18 cellular contexts compared by ENCODE assay signal in the genomic region with DNA sequence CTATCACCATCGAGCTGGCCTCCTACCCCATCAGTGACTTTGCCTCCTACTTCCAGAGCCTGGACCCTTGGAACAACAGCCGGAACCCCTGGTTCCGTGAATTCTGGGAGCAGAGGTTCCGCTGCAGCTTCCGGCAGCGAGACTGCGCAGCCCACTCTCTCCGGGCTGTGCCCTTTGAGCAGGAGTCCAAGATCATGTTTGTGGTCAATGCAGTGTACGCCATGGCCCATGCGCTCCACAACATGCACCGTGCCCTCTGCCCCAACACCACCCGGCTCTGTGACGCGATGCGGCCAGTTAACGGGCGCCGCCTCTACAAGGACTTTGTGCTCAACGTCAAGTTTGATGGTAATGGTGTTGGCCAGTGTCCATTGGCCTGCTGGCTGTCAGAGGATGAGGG. TPM values are rescaled to one million over a fixed set of nuclear protein-coding genes. Genes with fewer than 3 reads are reported as not detected.
DNase-seq lines count a peak whose midpoint lies in the region; ATAC-seq, FAIRE-seq and TF ChIP-seq lines count a peak whose summit lies in the region.
"Had no signal": no experiment of that assay in that cellular context is flagged by ENCODE, and none has a peak within 500 bp of the region (broad histone marks: within the 10 kb centered on the region; RNA-seq: fewer than 3 reads in every experiment).

No MANE protein-coding gene starts in this region.

- no peak for TF ChIP-seq CTCF in left ventricle myocardium inferior (IDR thresholded peaks at IDR 0.05; ENCODE audit: borderline replicate concordance)
- no peak for TF ChIP-seq CTCF in HepG2 (CRISPR knock-in tag; IDR thresholded peaks at IDR 0.05)

- no TSS peak for BruUV-seq in HepG2 (replicated peaks; lab: Mats Ljungman, UMichigan)

- ATAC-seq in HepG2 = peak; percentile 20; the same call in 1 of the 3 replicates
- ATAC-seq: CD8-positive, alpha-beta T cell had no signal

- no peak for TF ChIP-seq EP300 in HepG2 (IDR thresholded peaks at IDR 0.05; ENCODE audit: low read depth in 2 of 2, low read length in 2 of 2)
- no peak for TF ChIP-seq EP300 in HepG2 (CRISPR knock-in tag; IDR thresholded peaks at IDR 0.05; ENCODE audit: borderline replicate concordance)

- H2AFZ ChIP-seq in HepG2 (ENCODE audit: low read length) = no peak overlapping the region

- H3K4me3 ChIP-seq in left ventricle myocardium inferior = no peak overlapping the region
- H3K4me3 ChIP-seq in HepG2 (replicated peaks in 1 of 3; ENCODE audit: insufficient read depth in 1 of 3, low read depth in 2 of 3, low read length in 3 of 3) = no peak overlapping the region; a peak in 1 of 6 replicates

- TF ChIP-seq POLR2A in HepG2 (IDR thresholded peaks at IDR 0.05; ENCODE audit: insufficient read depth in 1 of 2, low read depth in 2 of 2, low read length in 2 of 2) = no peak

- no peak for FAIRE-seq in HepG2 (lab: Jason Lieb, UNC)
- FAIRE-seq: GM18507, RCC 7860 had no signal

- DNase-seq in cardiac septum (ENCODE audit: low spot score) (peak; percentile 51), left ventricle myocardium inferior (no peak), HepG2 (ENCODE audit: low spot score) (no peak), NCI-H2107 (lab: John Stamatoyannopoulos, UW) (no peak), DMS 273 (lab: John Stamatoyannopoulos, UW; ENCODE audit: unreplicated experiment) (no peak), DMS79 (lab: John Stamatoyannopoulos, UW) (no peak)
- DNase-seq in activated CD8-positive, alpha-beta memory T cell treated with anti-CD3 and anti-CD28 coated beads, Interleukin-2, amount 50 U/mL, for 48 hours = peak; percentile 23
- DNase-seq: DMS153, NCI-H1930, NCI-H2171 treated with DMSO at 0.1 percent for 48 hours, NCI-H82, SIG-M5 had no signal

- H4K20me1 ChIP-seq in HepG2 (ENCODE audit: insufficient read depth, low read length) = 0 out of 2 replicates have a peak, but pooled peaks cover under 1% of the 10 kb centered on the region

- in situ Hi-C loops in HepG2 (cut with HindIII; ENCODE audit: extremely low pct_ligation_motif_present, low pct_unique_long_range_greater_than_20kb) = loop anchor here (5.0 kb wide), 1 partner anchor 84 kb away; no protein-coding TSS in a partner anchor

- H3K9ac ChIP-seq in HepG2 (ENCODE audit: insufficient read depth, low read depth, low read length) = no peak overlapping the region

- H3K4me1 ChIP-seq in left ventricle myocardium inferior (no peaks in the 10 kb centered on the region), HepG2 (ENCODE audit: insufficient read depth, low read length) (peaks cover 21% of the 10 kb centered on the region)

- H3K27ac ChIP-seq in left ventricle myocardium inferior (replicated peaks) (no peak overlapping the region), HepG2 (ENCODE audit: extremely low read length, insufficient read depth, low read length) (no peak overlapping the region)

- WGBS in HepG2 (ENCODE audit: low lambda C conversion rate) = 6% methylated on average over 5 of the region's 19 CpGs

- H3K9me3 ChIP-seq in left ventricle myocardium inferior (replicated peaks) (no peaks in the 10 kb centered on the region), HepG2 (ENCODE audit: low read length) (no peaks in the 10 kb centered on the region)

- CTCF ChIA-PET in HepG2 (lab: Yijun Ruan, JAX; ENCODE audit: low intra/inter-chr PET ratio, low total read pairs) = no interaction called here

- TF ChIP-seq RAD21 in HepG2 (CRISPR knock-in tag; IDR thresholded peaks at IDR 0.05) = no peak

- H3K27me3 ChIP-seq in left ventricle myocardium inferior (ENCODE audit: low read depth) (no peaks in the 10 kb centered on the region), HepG2 (ENCODE audit: control insufficient read depth in 1 of 2, insufficient read depth in 2 of 2, low read length in 2 of 2) (peaks cover 2 to 7% of the 10 kb centered on the region in 2 experiments; a peak in 3 of 5 replicates)

- no peaks in the 10 kb centered on the region for H3K36me3 ChIP-seq in left ventricle myocardium inferior
- H3K36me3 ChIP-seq in HepG2 (replicated peaks in 1 of 2; ENCODE audit: control insufficient read depth in 1 of 2, insufficient read depth in 2 of 2, low read length in 2 of 2) = no peaks in the 10 kb centered on the region

- H3K4me2 ChIP-seq in HepG2 (ENCODE audit: low read depth, low read length) = no peak overlapping the region; the same call in 1 of the 2 replicates

- POLR2A ChIA-PET in HepG2 (lab: Yijun Ruan, JAX) = no interaction called here

- intact Hi-C loops in cardiac septum (cut with DNase I) = no loop called here
- intact Hi-C loops in left ventricle myocardium inferior (cut with micrococcal nuclease) = no loop called here
- intact Hi-C loops in HepG2 (cut with micrococcal nuclease; ENCODE audit: unreplicated experiment) = no loop called here

- no peaks in the 10 kb centered on the region for H3K79me2 ChIP-seq in HepG2 (ENCODE audit: insufficient read depth, low read length)

TF ChIP-seq in HepG2, 621 proteins besides CTCF, POLR2A, EP300 and RAD21 (continues in another document):
- TF ChIP-seq YY1 (IDR thresholded peaks at IDR 0.05; ENCODE audit: insufficient read depth, insufficient replicate concordance, low read depth, low read length) = no peak
- TF ChIP-seq XRCC5 (optimal IDR thresholded peaks at IDR 0.05; ENCODE audit: low read length) = no peak
- TF ChIP-seq, protein P1, sequence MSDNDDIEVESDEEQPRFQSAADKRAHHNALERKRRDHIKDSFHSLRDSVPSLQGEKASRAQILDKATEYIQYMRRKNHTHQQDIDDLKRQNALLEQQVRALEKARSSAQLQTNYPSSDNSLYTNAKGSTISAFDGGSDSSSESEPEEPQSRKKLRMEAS (IDR thresholded peaks at IDR 0.05) = peak; percentile 45

RNA-seq across cellular contexts. Expression of gene GRM2, which starts 6.1 kb away (rescaled TPM):
- total RNA-seq in cardiac septum (0.30 TPM), left ventricle myocardium inferior (0.41 TPM), HepG2 (2016; rRNA removed; fragmentation: Illumina TruSeq; extraction: Trizol) (0.07 TPM in 1 of 2 replicates, not detected in the other)
- not detected in 2 replicates for total RNA-seq in HepG2 (2016; cell fraction: cytosol; rRNA removed; fragmentation: Illumina TruSeq; extraction: Trizol; ENCODE audit: low read depth)
- 0.06 TPM in 1 of 2 replicates, not detected in the other for total RNA-seq in HepG2 (2016; cell fraction: insoluble cytoplasmic fraction; rRNA removed; fragmentation: Illumina TruSeq; extraction: Trizol)
- 0.03 TPM in 1 of 2 replicates, not detected in the other for total RNA-seq in HepG2 (2016; cell fraction: membrane; rRNA removed; fragmentation: Illumina TruSeq; extraction: Trizol)
- total RNA-seq in HepG2 (2016; cell fraction: nucleus; rRNA removed; fragmentation: Illumina TruSeq; extraction: Trizol) = 0.06 TPM in 1 of 2 replicates, not detected in the other
- polyA plus RNA-seq in HepG2 (2011; rRNA removed) = 0.04 and 0.05 TPM in 2 replicates
- polyA plus RNA-seq in HepG2 (2011; cell fraction: cytosol; rRNA removed) = 0.04 TPM in 1 of 2 replicates, not detected in the other
- polyA plus RNA-seq in HepG2 (2011; cell fraction: nucleus; rRNA removed) = 0.14 and 0.24 TPM in 2 replicates
- 0.09 and 0.16 TPM in 2 replicates for polyA plus RNA-seq in HepG2 (2012)
- polyA plus RNA-seq in HepG2 (2016; cell fraction: cytosol; fragmentation: Illumina TruSeq; extraction: Trizol; ENCODE audit: low read depth) = not detected in 2 replicates
- polyA plus RNA-seq in HepG2 (2016; cell fraction: insoluble cytoplasmic fraction; fragmentation: Illumina TruSeq; extraction: Trizol; ENCODE audit: low read depth) = not detected in 2 replicates
- polyA plus RNA-seq in HepG2 (2016; cell fraction: membrane; fragmentation: Illumina TruSeq; extraction: Trizol; ENCODE audit: low read depth) = not detected in 2 replicates
- 0.12 TPM in 1 of 2 replicates, not detected in the other for polyA plus RNA-seq in HepG2 (2016; cell fraction: nucleus; fragmentation: Illumina TruSeq; extraction: Trizol; ENCODE audit: insufficient read depth, low read depth)
- polyA minus RNA-seq in HepG2 (2011; rRNA and poly(A)+ RNA removed; ENCODE audit: low replicate concordance) = 0.19 and 0.22 TPM in 2 replicates
- not detected in 2 replicates for polyA minus RNA-seq in HepG2 (2011; cell fraction: cytosol; rRNA and poly(A)+ RNA removed)
- polyA minus RNA-seq in HepG2 (2011; cell fraction: nucleus; rRNA and poly(A)+ RNA removed) = 0.50 and 0.52 TPM in 2 replicates
- total RNA-seq: HT-29, LHCN-M2 had no signal
- polyA plus RNA-seq: IgD-negative memory B cell had no signal

RNA-seq across cellular contexts. Expression of gene TEX264, which starts 41.9 kb away (rescaled TPM):
- 28.8 TPM for total RNA-seq in cardiac septum
- 33.9 TPM for total RNA-seq in left ventricle myocardium inferior
- total RNA-seq in HepG2 (2016; rRNA removed; fragmentation: Illumina TruSeq; extraction: Trizol) = 18.8 and 35.2 TPM in 2 replicates
- 17.1 and 21.8 TPM in 2 replicates for total RNA-seq in HepG2 (2016; cell fraction: cytosol; rRNA removed; fragmentation: Illumina TruSeq; extraction: Trizol; ENCODE audit: low read depth)
- total RNA-seq in HepG2 (2016; cell fraction: insoluble cytoplasmic fraction; rRNA removed; fragmentation: Illumina TruSeq; extraction: Trizol) = 21.1 and 37.8 TPM in 2 replicates
- total RNA-seq in HepG2 (2016; cell fraction: membrane; rRNA removed; fragmentation: Illumina TruSeq; extraction: Trizol) = 21.4 and 24.5 TPM in 2 replicates
- 32.3 and 33.9 TPM in 2 replicates for total RNA-seq in HepG2 (2016; cell fraction: nucleus; rRNA removed; fragmentation: Illumina TruSeq; extraction: Trizol)
- 52.1 and 59.2 TPM in 2 replicates for polyA plus RNA-seq in HepG2 (2011; rRNA removed)
- polyA plus RNA-seq in HepG2 (2011; cell fraction: cytosol; rRNA removed) = 63.4 and 75.9 TPM in 2 replicates
- polyA plus RNA-seq in HepG2 (2011; cell fraction: nucleus; rRNA removed) = 42.5 and 44.4 TPM in 2 replicates
- polyA plus RNA-seq in HepG2 (2012) = 22.0 and 25.2 TPM in 2 replicates
- polyA plus RNA-seq in HepG2 (2016; cell fraction: cytosol; fragmentation: Illumina TruSeq; extraction: Trizol; ENCODE audit: low read depth) = 20.4 and 25.7 TPM in 2 replicates
- polyA plus RNA-seq in HepG2 (2016; cell fraction: insoluble cytoplasmic fraction; fragmentation: Illumina TruSeq; extraction: Trizol; ENCODE audit: low read depth) = 23.5 and 26.8 TPM in 2 replicates
- polyA plus RNA-seq in HepG2 (2016; cell fraction: membrane; fragmentation: Illumina TruSeq; extraction: Trizol; ENCODE audit: low read depth) = 21.8 and 22.3 TPM in 2 replicates
- polyA plus RNA-seq in HepG2 (2016; cell fraction: nucleus; fragmentation: Illumina TruSeq; extraction: Trizol; ENCODE audit: insufficient read depth, low read depth) = 54.4 and 73.2 TPM in 2 replicates
- polyA minus RNA-seq in HepG2 (2011; rRNA and poly(A)+ RNA removed; ENCODE audit: low replicate concordance) = 115 and 158 TPM in 2 replicates
- 28.8 and 28.9 TPM in 2 replicates for polyA minus RNA-seq in HepG2 (2011; cell fraction: cytosol; rRNA and poly(A)+ RNA removed)
- polyA minus RNA-seq in HepG2 (2011; cell fraction: nucleus; rRNA and poly(A)+ RNA removed) = 9.1 and 11.6 TPM in 2 replicates

Comparison
In these comparisons a context has a peak if more than half of its experiments do, and no peak if none do; other contexts are left out.
1. DNase-seq: peak in cardiac septum (single experiment) and activated CD8-positive, alpha-beta memory T cell treated with anti-CD3 and anti-CD28 coated beads, Interleukin-2, amount 50 U/mL, for 48 hours (single experiment); none in left ventricle myocardium inferior (single experiment), HepG2 (single experiment), NCI-H2107 (single experiment), DMS 273 (single experiment) and DMS79 (single experiment).